ENCODE assay signal across 12 cellular contexts in the genomic region with DNA sequence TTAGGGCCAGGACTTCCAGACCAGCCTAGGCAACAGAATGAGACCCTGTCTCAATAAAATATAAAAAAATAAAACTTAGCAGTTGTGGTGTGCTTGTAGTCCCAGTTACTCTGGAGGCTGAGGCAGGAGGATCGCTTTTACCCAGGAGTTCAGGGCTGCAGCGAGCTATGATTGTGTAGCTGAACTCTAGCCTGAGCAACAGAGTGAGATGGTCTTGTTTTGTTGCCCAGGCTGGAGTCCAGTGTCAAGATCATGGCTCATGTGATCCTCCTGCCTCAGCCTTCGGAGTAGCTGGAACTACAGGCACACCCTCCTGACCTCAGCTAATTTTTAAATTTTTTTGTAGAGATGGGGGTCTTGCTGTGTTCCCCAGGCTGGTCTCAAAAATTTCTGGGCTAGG. TPM values are rescaled to one million over a fixed set of nuclear protein-coding genes. Genes with fewer than 3 reads are reported as not detected.
A peak's percentile ranks its signal among the peaks of the same experiment; 100 is the strongest.
DNase-seq lines count a peak whose midpoint lies in the region; ATAC-seq and TF ChIP-seq lines count a peak whose summit lies in the region.
"Had no signal": no experiment of that assay in that cellular context is flagged by ENCODE, and none has a peak within 500 bp of the region (broad histone marks: within the 10 kb centered on the region; RNA-seq: fewer than 3 reads in every experiment).

No MANE protein-coding gene starts in this region.

- H3K4me3 ChIP-seq in right cardiac atrium (ENCODE audit: low read length) (no peak overlapping the region), aorta (ENCODE audit: low read length in 2 of 2) (no peak overlapping the region), GM23338 (no peak overlapping the region)

- peaks cover 11% of the 10 kb centered on the region for H3K27me3 Mint-ChIP-seq in neural crest cell (ENCODE audit: low read depth)
- H3K27me3 Mint-ChIP-seq in GM23338 (ENCODE audit: insufficient read depth, low read depth, poor library complexity) = peaks cover 27% of the 10 kb centered on the region

- intact Hi-C loops in right cardiac atrium (cut with DNase I) (no loop called here), cardiac septum (cut with DNase I) (no loop called here), aorta (cut with DNase I) (no loop called here)

- no peaks in the 10 kb centered on the region for H3K9me2 ChIP-seq in GM23338 (ENCODE audit: insufficient read depth)

- H3K4me1 Mint-ChIP-seq in neural crest cell = peaks cover 35% of the 10 kb centered on the region
- peaks cover 27% of the 10 kb centered on the region for H3K4me1 Mint-ChIP-seq in GM23338

- 73% methylated on average over 3 of the region's 3 CpGs for WGBS in right cardiac atrium
- WGBS in aorta, 2 donors = 71 to 75% methylated on average over 3 of the region's 3 CpGs

- no peaks in the 10 kb centered on the region for H3K27me3 ChIP-seq in right cardiac atrium (ENCODE audit: control insufficient read depth, insufficient read depth)
- peaks cover 0 to 2% of the 10 kb centered on the region in 2 donors for H3K27me3 ChIP-seq in aorta (ENCODE audit: control insufficient read depth in 1 of 2, insufficient read depth in 2 of 2, low read length in 1 of 2)
- peaks cover 14% of the 10 kb centered on the region for H3K27me3 ChIP-seq in GM23338 (ENCODE audit: insufficient read depth)

- H3K36me3 Mint-ChIP-seq in neural crest cell (ENCODE audit: low read depth) (no peaks in the 10 kb centered on the region), GM23338 (ENCODE audit: low read depth) (no peaks in the 10 kb centered on the region; the same call in 2 of the 3 replicates)

- DNase-seq in right cardiac atrium = no peak
- DNase-seq in cardiac septum (ENCODE audit: low spot score) = no peak
- DNase-seq in neural crest cell (ENCODE audit: low read depth, low spot score) = no peak
- no peak for DNase-seq in aorta
- DNase-seq in NCI-H748 (lab: John Stamatoyannopoulos, UW; ENCODE audit: unreplicated experiment) = no peak
- DNase-seq in GM23338 (ENCODE audit: low spot score) = no peak
- DNase-seq in GDM1 (lab: John Stamatoyannopoulos, UW) = no peak
- DNase-seq: Caco-2, GOT3, NCI-H1105 treated with DMSO at 0.1 percent for 48 hours had no signal

- H3K27ac ChIP-seq in right cardiac atrium (ENCODE audit: low read length) (peak overlapping the region; percentile 77), cingulate gyrus (ENCODE audit: low read depth, low read length) (peak overlapping the region; percentile 67), aorta (ENCODE audit: low read depth in 1 of 2, low read length in 2 of 2) (peak overlapping the region; percentile 0 to 93), GM23338 (ENCODE audit: low read depth) (no peak overlapping the region)

- peaks cover 30% of the 10 kb centered on the region for H3F3A ChIP-seq in GM23338 (replicated peaks; ENCODE audit: low read depth)

- no peak for ATAC-seq in right cardiac atrium
- ATAC-seq in aorta (ENCODE audit: low FRiP score) = no peak
- no peak for ATAC-seq in GM23338

- TF ChIP-seq CTCF in neural crest cell (conservative IDR thresholded peaks at IDR 0.05) (no peak), GM23338 (conservative IDR thresholded peaks at IDR 0.05; ENCODE audit: low read depth in 2 of 2) (no peak)

- no peaks in the 10 kb centered on the region for H3K79me2 ChIP-seq in GM23338 (replicated peaks; ENCODE audit: insufficient read depth)

- H3K36me3 ChIP-seq in aorta (ENCODE audit: control insufficient read depth in 1 of 2, insufficient read depth in 2 of 2, low read length in 1 of 2) (no peaks in the 10 kb centered on the region), GM23338 (ENCODE audit: insufficient read depth) (no peaks in the 10 kb centered on the region)

- no peaks in the 10 kb centered on the region for H4K20me1 ChIP-seq in GM23338 (replicated peaks; ENCODE audit: insufficient read depth)

- H3K9me3 ChIP-seq in right cardiac atrium (ENCODE audit: control insufficient read depth, low read length) (no peaks in the 10 kb centered on the region), aorta (ENCODE audit: control insufficient read depth, low read length) (no peaks in the 10 kb centered on the region)
- H3K9me3 ChIP-seq: Caco-2 had no signal

- H3K4me3 Mint-ChIP-seq in neural crest cell = peak overlapping the region; percentile 21
- H3K4me3 Mint-ChIP-seq in GM23338 = no peak overlapping the region

- H3K9me3 Mint-ChIP-seq in neural crest cell (no peaks in the 10 kb centered on the region), GM23338 (no peaks in the 10 kb centered on the region; the same call in 2 of the 3 replicates)

- H3K4me2 ChIP-seq in GM23338 = no peak overlapping the region

- H3K4me1 ChIP-seq in right cardiac atrium (ENCODE audit: control insufficient read depth, insufficient read depth, low read length) (peaks cover 5% of the 10 kb centered on the region), aorta (ENCODE audit: control insufficient read depth in 1 of 2, insufficient read depth in 2 of 2, low read length in 2 of 2) (no peaks in the 10 kb centered on the region), GM23338 (ENCODE audit: insufficient read depth) (peaks cover 32% of the 10 kb centered on the region)

- no peak overlapping the region for H3K27ac Mint-ChIP-seq in neural crest cell (ENCODE audit: unreplicated experiment)
- H3K27ac Mint-ChIP-seq in GM23338 = no peak overlapping the region

- H2AFZ ChIP-seq in GM23338 = no peak overlapping the region

TF ChIP-seq in GM23338, 12 proteins besides CTCF, POLR2A, EP300 and RAD21 (continues in another document):
- TF ChIP-seq ZNF114 (CRISPR knock-in tag; IDR thresholded peaks at IDR 0.05) = no peak

RNA-seq across cellular contexts. Expression of a gene that starts 4.3 kb away (rescaled TPM):
- 100 to 1,000 TPM in 1 of 4 donors, 10 to 100 TPM in 3; 29.9 to 209 (median 51.9) TPM for total RNA-seq in right cardiac atrium
- 156 TPM for polyA plus RNA-seq in right cardiac atrium
- 97.7 TPM for total RNA-seq in cardiac septum
- 9.3 and 9.6 TPM in 2 replicates for total RNA-seq in neural crest cell
- 100 to 1,000 TPM; 250 to 609 TPM for total RNA-seq in aorta
- polyA plus RNA-seq in aorta = 100 to 1,000 TPM in 1 of 2 donors, 10 to 100 TPM in 1; 97.0 to 623 TPM
- 16.0 and 20.2 TPM in 2 replicates for total RNA-seq in GM23338 (2014; rRNA removed; shearing (Covaris generic))
- 7.7 and 7.8 TPM in 2 replicates for polyA plus RNA-seq in GM23338 (2016; fragmentation: Nextera tagmentation; extraction: Ambion mirVana)

RNA-seq across cellular contexts. Expression of a gene that starts 11.6 kb away (rescaled TPM):
- total RNA-seq in right cardiac atrium = 10 to 100 TPM in 2 of 4 donors, 1 to 10 TPM in 2; 9.3 to 22.9 (median 13.4) TPM
- 18.0 TPM for polyA plus RNA-seq in right cardiac atrium
- 101 TPM for total RNA-seq in cardiac septum
- total RNA-seq in neural crest cell = 27.9 and 28.8 TPM in 2 replicates
- 10 to 100 TPM; 28.5 to 45.5 TPM for total RNA-seq in aorta
- 10 to 100 TPM; 14.4 to 92.5 TPM for polyA plus RNA-seq in aorta
- total RNA-seq in GM23338 (2014; rRNA removed; shearing (Covaris generic)) = 85.3 and 86.4 TPM in 2 replicates
- polyA plus RNA-seq in GM23338 (2016; fragmentation: Nextera tagmentation; extraction: Ambion mirVana) = 46.9 and 56.9 TPM in 2 replicates

RNA-seq across cellular contexts. Expression of a gene that starts 14.7 kb away (rescaled TPM):
- total RNA-seq in right cardiac atrium = 100 to 1,000 TPM; 595 to 772 (median 666) TPM
- 834 TPM for polyA plus RNA-seq in right cardiac atrium
- total RNA-seq in cardiac septum = 595 TPM
- 651 and 672 TPM in 2 replicates for total RNA-seq in neural crest cell
- total RNA-seq in aorta = 100 to 1,000 TPM in 1 of 2 donors, 10 to 100 TPM in 1; 90.5 to 118 TPM
- 100 to 1,000 TPM; 151 to 202 TPM for polyA plus RNA-seq in aorta
- total RNA-seq in GM23338 (2014; rRNA removed; shearing (Covaris generic)) = 465 and 486 TPM in 2 replicates
- polyA plus RNA-seq in GM23338 (2016; fragmentation: Nextera tagmentation; extraction: Ambion mirVana) = 314 and 346 TPM in 2 replicates

RNA-seq across cellular contexts. Expression of a gene that starts 14.9 kb away (rescaled TPM):
- total RNA-seq in right cardiac atrium = 1 to 10 TPM; 2.2 to 3.6 (median 3.0) TPM
- 2.5 TPM for polyA plus RNA-seq in right cardiac atrium
- 0.94 TPM for total RNA-seq in cardiac septum
- total RNA-seq in neural crest cell = 34.7 and 49.1 TPM in 2 replicates
- total RNA-seq in aorta = 1 to 10 TPM in 1 of 2 donors, not detected in 1; 1.2 TPM
- 1 to 10 TPM in 1 of 2 donors, not detected in 1; 2.5 TPM for polyA plus RNA-seq in aorta
- 0.38 TPM in 1 of 2 replicates, not detected in the other for total RNA-seq in GM23338 (2014; rRNA removed; shearing (Covaris generic))
- polyA plus RNA-seq in GM23338 (2016; fragmentation: Nextera tagmentation; extraction: Ambion mirVana) = 38.5 and 42.2 TPM in 2 replicates
- total RNA-seq: cerebellum had no signal

RNA-seq across cellular contexts. Expression of a gene that starts 19.4 kb away (rescaled TPM):
- total RNA-seq in right cardiac atrium = 1 to 10 TPM; 2.6 to 4.6 (median 3.7) TPM
- polyA plus RNA-seq in right cardiac atrium = 3.5 TPM
- total RNA-seq in cardiac septum = 4.4 TPM
- total RNA-seq in neural crest cell = 74.5 and 87.4 TPM in 2 replicates
- total RNA-seq in aorta = 1 to 10 TPM; 2.9 to 7.2 TPM
- polyA plus RNA-seq in aorta = 1 to 10 TPM; 1.6 to 3.3 TPM
- total RNA-seq in GM23338 (2014; rRNA removed; shearing (Covaris generic)) = 62.6 and 68.2 TPM in 2 replicates
- 39.4 and 40.5 TPM in 2 replicates for polyA plus RNA-seq in GM23338 (2016; fragmentation: Nextera tagmentation; extraction: Ambion mirVana)
